In genomic region chr2:50178050-50178449, GRCh38 we compare ENCODE assay signal across 20 cellular contexts.
A peak's percentile ranks its signal among the peaks of the same experiment; 100 is the strongest.
DNase-seq lines count a peak whose midpoint lies in the region; ATAC-seq and TF ChIP-seq lines count a peak whose summit lies in the region.
"Had no signal": no experiment of that assay in that cellular context is flagged by ENCODE, and none has a peak within 500 bp of the region (broad histone marks: within the 10 kb centered on the region; RNA-seq: fewer than 3 reads in every experiment).

No MANE protein-coding gene starts in this region.

- POLR2A ChIA-PET in RWPE1 (lab: Yijun Ruan, JAX; ENCODE audit: low non-redundant PET): no interaction called here

- TF ChIP-seq CTCF in RWPE1 (conservative IDR thresholded peaks at IDR 0.05; ENCODE audit: low read depth) (no peak), GM13977 (IDR thresholded peaks at IDR 0.05; ENCODE audit: extremely low read depth, insufficient read depth, missing control alignments) (no peak)

- peak; percentile 77 for DNase-seq in G401 (ENCODE audit: low spot score)
- peak; percentile 73 for DNase-seq in cerebellar cortex (ENCODE audit: low spot score)
- DNase-seq in inferior parietal cortex (ENCODE audit: extremely low spot score): peak; percentile 23
- peak; percentile 33 for DNase-seq in superior temporal gyrus (ENCODE audit: extremely low spot score)
- DNase-seq in RWPE1 (ENCODE audit: low spot score): no peak
- DNase-seq in GM13977 (ENCODE audit: low spot score): no peak
- DNase-seq: 8988T; ACHN; AML-193; Calu3; CD4-positive, alpha-beta memory T cell; COR-L47; DMS53; DMS79 treated with DMSO at 0.1 percent for 48 hours; GM23248; H7; HCEC 1CT had no signal

- in situ Hi-C loops in G401 (cut with HindIII; ENCODE audit: low sequenced_read_pairs) (no loop called here), GM13977 (cut with MboI; ENCODE audit: low pct_unique_long_range_greater_than_20kb, low sequenced_read_pairs, unreplicated experiment) (no loop called here)

- ATAC-seq in GM21381 (IDR thresholded peaks at IDR 0.05; ENCODE audit: unreplicated experiment): no peak
- ATAC-seq: A549, GM12878 had no signal

- no peak overlapping the region for H3K27ac ChIP-seq in RWPE1
- H3K27ac ChIP-seq: A549, GM23248 had no signal

- CTCF ChIA-PET in RWPE1 (lab: Yijun Ruan, JAX): no interaction called here

Comparison
In these comparisons a context has a peak if more than half of its experiments do, and no peak if none do; other contexts are left out.
1. DNase-seq: peak in G401 (single experiment), cerebellar cortex (single experiment), inferior parietal cortex (single experiment) and superior temporal gyrus (single experiment); none in RWPE1 (single experiment) and GM13977 (single experiment).